10 cellular contexts compared by ENCODE assay signal in the genomic region with DNA sequence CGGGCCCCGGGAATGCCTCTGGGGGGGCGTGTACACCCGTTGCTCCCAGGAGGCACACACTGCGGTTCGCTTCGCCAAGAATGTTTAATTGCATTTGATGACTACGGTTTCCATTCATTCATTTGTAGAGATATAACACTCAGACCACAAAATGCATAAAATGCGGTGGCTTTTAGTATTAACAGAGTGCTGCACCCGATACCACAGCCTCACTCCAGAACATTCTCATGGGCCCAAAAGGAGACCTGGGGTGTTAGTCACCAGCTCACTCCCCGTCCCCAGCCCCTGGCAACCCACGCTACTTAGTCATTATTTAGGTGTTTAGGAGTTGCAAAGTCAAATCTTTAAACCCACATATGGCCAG. TPM values are rescaled to one million over a fixed set of nuclear protein-coding genes. Genes with fewer than 3 reads are reported as not detected.
DNase-seq lines count a peak whose midpoint lies in the region; ATAC-seq and TF ChIP-seq lines count a peak whose summit lies in the region.
"Had no signal": no experiment of that assay in that cellular context is flagged by ENCODE, and none has a peak within 500 bp of the region (broad histone marks: within the 10 kb centered on the region; RNA-seq: fewer than 3 reads in every experiment).

No MANE protein-coding gene starts in this region.

- no peaks in the 10 kb centered on the region for H3K27me3 ChIP-seq in CD4-positive, CD25-positive, alpha-beta regulatory T cell (ENCODE audit: control insufficient read depth, insufficient read depth, low read length)
- H3K27me3 ChIP-seq in SJCRH30: no peaks in the 10 kb centered on the region
- H3K27me3 ChIP-seq in uterus: no peaks in the 10 kb centered on the region

- peak in 2 of 3 donors; percentile 7 to 39 for DNase-seq in CD4-positive, CD25-positive, alpha-beta regulatory T cell
- no peak for DNase-seq in SJCRH30
- DNase-seq in amniotic epithelial cell (ENCODE audit: low read depth): peak; percentile 98
- DNase-seq in retinal pigment epithelial cell (ENCODE audit: low read depth): peak; percentile 88
- DNase-seq in G401 (ENCODE audit: low spot score): no peak
- DNase-seq in NCI-H2029 (lab: John Stamatoyannopoulos, UW): no peak
- DNase-seq in uterus: no peak
- DNase-seq: cerebellar nuclear complex had no signal

- ATAC-seq in CD4-positive, CD25-positive, alpha-beta regulatory T cell (ENCODE audit: low read depth in 2 of 2): no peak
- ATAC-seq in GM21447 (IDR thresholded peaks at IDR 0.05; ENCODE audit: unreplicated experiment): no peak

- in situ Hi-C loops in G401 (cut with HindIII; ENCODE audit: low sequenced_read_pairs): no loop called here

- no peaks in the 10 kb centered on the region for H3K9me3 ChIP-seq in CD4-positive, CD25-positive, alpha-beta regulatory T cell (ENCODE audit: control insufficient read depth in 2 of 2, low read length in 2 of 2)
- H3K9me3 ChIP-seq in SJCRH30 (replicated peaks): no peaks in the 10 kb centered on the region
- no peaks in the 10 kb centered on the region for H3K9me3 ChIP-seq in uterus
- H3K9me3 ChIP-seq: thoracic aorta had no signal

- H3K27me3 Mint-ChIP-seq in CD4-positive, CD25-positive, alpha-beta regulatory T cell: peaks cover 14% of the 10 kb centered on the region

- no peak overlapping the region for H3K4me3 ChIP-seq in CD4-positive, CD25-positive, alpha-beta regulatory T cell (ENCODE audit: low read depth, low read length)
- H3K4me3 ChIP-seq in SJCRH30 (peak overlapping the region; percentile 40), retinal pigment epithelial cell (ENCODE audit: low read length) (no peak overlapping the region), uterus (no peak overlapping the region)

- H3K36me3 Mint-ChIP-seq in CD4-positive, CD25-positive, alpha-beta regulatory T cell: peaks cover 3% of the 10 kb centered on the region

- TF ChIP-seq CTCF in retinal pigment epithelial cell (conservative IDR thresholded peaks at IDR 0.05; ENCODE audit: low read depth, low read length): no peak
- TF ChIP-seq CTCF in uterus (IDR thresholded peaks at IDR 0.05): no peak

- no peaks in the 10 kb centered on the region for H3K36me3 ChIP-seq in CD4-positive, CD25-positive, alpha-beta regulatory T cell (ENCODE audit: control insufficient read depth, insufficient read depth, low read length)
- H3K36me3 ChIP-seq in SJCRH30: no peaks in the 10 kb centered on the region; the same call in 1 of the 2 replicates
- H3K36me3 ChIP-seq in uterus: no peaks in the 10 kb centered on the region
- H3K36me3 ChIP-seq: thoracic aorta had no signal

- H3K4me3 Mint-ChIP-seq in CD4-positive, CD25-positive, alpha-beta regulatory T cell: peak overlapping the region; percentile 84 to 98 (median 94)

- peaks cover 0 to 2% (median 0%) of the 10 kb centered on the region in 7 donors for H3K9me3 Mint-ChIP-seq in CD4-positive, CD25-positive, alpha-beta regulatory T cell

- intact Hi-C loops in uterus (cut with DNase I; ENCODE audit: low total_unique reads): no loop called here

- TF ChIP-seq POLR2A in uterus (IDR thresholded peaks at IDR 0.05): no peak

- peaks cover 35% of the 10 kb centered on the region for H3K4me1 ChIP-seq in CD4-positive, CD25-positive, alpha-beta regulatory T cell (ENCODE audit: control insufficient read depth, insufficient read depth, low read length, poor library complexity, severe bottlenecking)
- peaks cover 22% of the 10 kb centered on the region for H3K4me1 ChIP-seq in SJCRH30
- no peaks in the 10 kb centered on the region for H3K4me1 ChIP-seq in uterus

- H3K27ac Mint-ChIP-seq in CD4-positive, CD25-positive, alpha-beta regulatory T cell: peak overlapping the region in 1 of 3 donors; percentile 51

- H3K27ac ChIP-seq in CD4-positive, CD25-positive, alpha-beta regulatory T cell (ENCODE audit: insufficient read depth, low read length, poor library complexity, severe bottlenecking): peak overlapping the region; percentile 69
- H3K27ac ChIP-seq in SJCRH30 (peak overlapping the region; percentile 69), uterus (no peak overlapping the region)
- H3K27ac ChIP-seq: thoracic aorta had no signal

- peaks cover 0 to 22% (median 11%) of the 10 kb centered on the region in 4 donors for H3K4me1 Mint-ChIP-seq in CD4-positive, CD25-positive, alpha-beta regulatory T cell

RNA-seq across cellular contexts. Expression of gene HCN2, which starts 21.8 kb away (rescaled TPM):
- 1.2 TPM for total RNA-seq in CD4-positive, CD25-positive, alpha-beta regulatory T cell
- not detected for polyA plus RNA-seq in CD4-positive, CD25-positive, alpha-beta regulatory T cell
- total RNA-seq in SJCRH30 (2014; rRNA removed; shearing (Covaris generic)): 0.14 and 0.30 TPM in 2 replicates
- 6.0 and 6.7 TPM in 2 replicates for total RNA-seq in G401 (2014; rRNA removed; shearing (Covaris generic))
- under 1 TPM in 1 of 4 donors, not detected in 3; 0.83 TPM for total RNA-seq in uterus
- total RNA-seq: thoracic aorta had no signal

RNA-seq across cellular contexts. Expression of gene POLRMT, which starts 21.8 kb away (rescaled TPM):
- total RNA-seq in CD4-positive, CD25-positive, alpha-beta regulatory T cell: 62.9 TPM
- polyA plus RNA-seq in CD4-positive, CD25-positive, alpha-beta regulatory T cell: 10 to 100 TPM; 25.4 to 38.1 (median 34.1) TPM
- total RNA-seq in SJCRH30 (2014; rRNA removed; shearing (Covaris generic)): 27.0 and 29.6 TPM in 2 replicates
- total RNA-seq in G401 (2014; rRNA removed; shearing (Covaris generic)): 62.0 and 62.8 TPM in 2 replicates
- 10 to 100 TPM; 10.5 to 42.0 (median 24.1) TPM for total RNA-seq in uterus

RNA-seq across cellular contexts. Expression of gene FGF22, which starts 28.2 kb away (rescaled TPM):
- 0.81 TPM for total RNA-seq in CD4-positive, CD25-positive, alpha-beta regulatory T cell
- polyA plus RNA-seq in CD4-positive, CD25-positive, alpha-beta regulatory T cell: under 1 TPM in 1 of 4 donors, not detected in 3; 0.17 TPM
- total RNA-seq in SJCRH30 (2014; rRNA removed; shearing (Covaris generic)): not detected in 2 replicates
- total RNA-seq in G401 (2014; rRNA removed; shearing (Covaris generic)): not detected in 2 replicates
- total RNA-seq in uterus: 1 to 10 TPM in 1 of 4 donors, not detected in 3; 1.4 TPM

RNA-seq across cellular contexts. Expression of gene BSG, which starts 39.1 kb away (rescaled TPM):
- total RNA-seq in CD4-positive, CD25-positive, alpha-beta regulatory T cell: 132 TPM
- polyA plus RNA-seq in CD4-positive, CD25-positive, alpha-beta regulatory T cell: 100 to 1,000 TPM; 282 to 338 (median 300) TPM
- 546 and 582 TPM in 2 replicates for total RNA-seq in SJCRH30 (2014; rRNA removed; shearing (Covaris generic))
- total RNA-seq in G401 (2014; rRNA removed; shearing (Covaris generic)): 618 and 674 TPM in 2 replicates
- total RNA-seq in uterus: 100 to 1,000 TPM; 211 to 305 (median 280) TPM

RNA-seq across cellular contexts. Expression of gene RNF126, which starts 51.5 kb away (rescaled TPM):
- total RNA-seq in CD4-positive, CD25-positive, alpha-beta regulatory T cell: 124 TPM
- 10 to 100 TPM; 57.2 to 80.8 (median 76.9) TPM for polyA plus RNA-seq in CD4-positive, CD25-positive, alpha-beta regulatory T cell
- 37.6 and 38.8 TPM in 2 replicates for total RNA-seq in SJCRH30 (2014; rRNA removed; shearing (Covaris generic))
- 44.5 and 48.7 TPM in 2 replicates for total RNA-seq in G401 (2014; rRNA removed; shearing (Covaris generic))
- 10 to 100 TPM in 3 of 4 donors, 1 to 10 TPM in 1; 9.5 to 44.3 (median 18.2) TPM for total RNA-seq in uterus

Comparison
In these comparisons a context has a peak if more than half of its experiments do, and no peak if none do; other contexts are left out.
1. DNase-seq: peak in CD4-positive, CD25-positive, alpha-beta regulatory T cell (2 of 3), amniotic epithelial cell (single experiment) and retinal pigment epithelial cell (single experiment); none in SJCRH30 (0 of 2), G401 (single experiment), NCI-H2029 (single experiment) and uterus (0 of 2).
2. H3K27ac ChIP-seq: peak in CD4-positive, CD25-positive, alpha-beta regulatory T cell (single experiment) and SJCRH30 (single experiment); none in uterus (0 of 2).